In genomic region chr17:7857724-7858486, GRCh38 we compare ENCODE assay signal across 8 cellular contexts. TPM values are rescaled to one million over a fixed set of nuclear protein-coding genes. Genes with fewer than 3 reads are reported as not detected.
DNase-seq lines count a peak whose midpoint lies in the region; ATAC-seq lines count a peak whose summit lies in the region.

A gene with protein sequence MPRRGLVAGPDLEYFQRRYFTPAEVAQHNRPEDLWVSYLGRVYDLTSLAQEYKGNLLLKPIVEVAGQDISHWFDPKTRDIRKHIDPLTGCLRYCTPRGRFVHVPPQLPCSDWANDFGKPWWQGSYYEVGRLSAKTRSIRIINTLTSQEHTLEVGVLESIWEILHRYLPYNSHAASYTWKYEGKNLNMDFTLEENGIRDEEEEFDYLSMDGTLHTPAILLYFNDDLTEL (plus strand): TSS chr17:7858003. CDS start chr17:7858135, 132 bp downstream.

- DNase-seq in AG20443 (ENCODE audit: low spot score) (peak; percentile 85), GM19238 (ENCODE audit: insufficient read length, low spot score) (peak; percentile 60), NCI-H748 (lab: John Stamatoyannopoulos, UW; ENCODE audit: unreplicated experiment) (peak; percentile 98), medulla oblongata (ENCODE audit: extremely low spot score) (peak; percentile 96)
- DNase-seq in activated CD4-positive, alpha-beta T cell treated with anti-CD3 and anti-CD28 coated beads, Interleukin-2, amount 50 U/mL, for 48 hours: peak; percentile 89 to 92
- peak; percentile 77 to 82 (median 77) for DNase-seq in stimulated activated CD4-positive, alpha-beta T cell treated with anti-CD3 and anti-CD28 coated beads, TNF-alpha, amount 100 ng/mL, for 48 hours (ENCODE audit: low read depth in 3 of 3)

- no peaks in the 10 kb centered on the region for H3K27me3 ChIP-seq in ectodermal cell (ENCODE audit: control insufficient read depth, insufficient read depth, low read length, poor library complexity, severe bottlenecking)

- ATAC-seq in HG03378 (IDR thresholded peaks at IDR 0.05; ENCODE audit: unreplicated experiment): peak; percentile 37

- peak within 1 kb of the TSS; percentile 94 for H3K27ac ChIP-seq in ectodermal cell (ENCODE audit: insufficient read depth, low read depth, low read length, poor library complexity, severe bottlenecking)

- peaks cover 3% of the 10 kb centered on the region for H3K36me3 ChIP-seq in ectodermal cell (ENCODE audit: control insufficient read depth, insufficient read depth, low read length)

- peaks cover 23% of the 10 kb centered on the region for H3K4me1 ChIP-seq in ectodermal cell (ENCODE audit: control insufficient read depth, insufficient read depth, low read length)

- H3K9me3 ChIP-seq in ectodermal cell (ENCODE audit: control insufficient read depth, low read length): no peaks in the 10 kb centered on the region

- H3K4me3 ChIP-seq in ectodermal cell (ENCODE audit: insufficient read depth, low read depth, low read length): peak within 1 kb of the TSS; percentile 74

- 1% methylated on average over 48 of the region's 48 CpGs for WGBS in ectodermal cell, 2 experiments

RNA-seq across cellular contexts. Expression of the gene that starts here (rescaled TPM):
- polyA plus RNA-seq in ectodermal cell (2013, experiment 1 of 4): 22.6 TPM
- 28.3 TPM for polyA plus RNA-seq in ectodermal cell (2013, experiment 2 of 4)
- polyA plus RNA-seq in ectodermal cell (2013, experiment 3 of 4): 13.4 TPM
- 16.9 TPM for polyA plus RNA-seq in ectodermal cell (2013, experiment 4 of 4)

Comparison
In these comparisons a context has a peak if more than half of its experiments do, and no peak if none do; other contexts are left out.
1. Peak in every context shown above with its lines: DNase-seq, ATAC-seq, H3K4me3 ChIP-seq and H3K27ac ChIP-seq.